ENCODE assay signal across 9 cellular contexts in genomic region chr2:96261328-96262003, GRCh38. TPM values are rescaled to one million over a fixed set of nuclear protein-coding genes. Genes with fewer than 3 reads are reported as not detected.
A peak's percentile ranks its signal among the peaks of the same experiment; 100 is the strongest.
DNase-seq lines count a peak whose midpoint lies in the region; ATAC-seq and TF ChIP-seq lines count a peak whose summit lies in the region.
"Had no signal": no experiment of that assay in that cellular context is flagged by ENCODE, and none has a peak within 500 bp of the region (broad histone marks: within the 10 kb centered on the region; RNA-seq: fewer than 3 reads in every experiment).

No MANE protein-coding gene starts in this region.

- H3K27me3 ChIP-seq in dorsolateral prefrontal cortex, result no peaks in the 10 kb centered on the region
- no peaks in the 10 kb centered on the region for H3K27me3 ChIP-seq in osteoblast (ENCODE audit: insufficient read depth, low read length)

- no peak overlapping the region for H2AFZ ChIP-seq in osteoblast (ENCODE audit: low read length)

- H3K27ac Mint-ChIP-seq in HFFc6, result peak overlapping the region; percentile 77

- H3K36me3 ChIP-seq in osteoblast (ENCODE audit: insufficient read depth, low read length), result peaks cover 28% of the 10 kb centered on the region

- H3K4me3 ChIP-seq in dorsolateral prefrontal cortex, result no peak overlapping the region
- no peak overlapping the region for H3K4me3 ChIP-seq in osteoblast (ENCODE audit: insufficient read depth, low read length)

- H3K9me3 Mint-ChIP-seq in HFFc6, result no peaks in the 10 kb centered on the region

- H3K9me3 ChIP-seq in osteoblast (ENCODE audit: low read depth, low read length), result no peaks in the 10 kb centered on the region

- peaks cover 60% of the 10 kb centered on the region for H3K4me1 ChIP-seq in osteoblast (ENCODE audit: insufficient read depth, low read length)

- DNase-seq in HFFc6, result no peak
- no peak for DNase-seq in dorsolateral prefrontal cortex
- DNase-seq in osteoblast (ENCODE audit: insufficient read length, low spot score, missing footprints), result no peak
- no peak for DNase-seq in effector CD4-positive, alpha-beta T cell
- no peak for DNase-seq in sciatic nerve (ENCODE audit: low spot score)

- peaks cover 69% of the 10 kb centered on the region for H3K4me1 Mint-ChIP-seq in HFFc6 (ENCODE audit: low read depth)

- no peak overlapping the region for H3K4me3 Mint-ChIP-seq in HFFc6

- H4K20me1 ChIP-seq in osteoblast (ENCODE audit: insufficient read depth, low read length), result peaks cover 47% of the 10 kb centered on the region

- H3K27ac ChIP-seq in 22Rv1 (peak overlapping the region; percentile 89), dorsolateral prefrontal cortex (peak overlapping the region in 44 of 59 donors; percentile 1 to 86 (median 74)), osteoblast (ENCODE audit: low read depth, low read length) (peak overlapping the region; percentile 76)

- TF ChIP-seq CTCF in 22Rv1 (IDR thresholded peaks at IDR 0.05), result no peak
- TF ChIP-seq CTCF in HFFc6 (IDR thresholded peaks at IDR 0.05), result no peak
- TF ChIP-seq CTCF in dorsolateral prefrontal cortex (IDR thresholded peaks at IDR 0.05 in 54 of 56, conservative IDR thresholded peaks at IDR 0.05 in 2 of 56; ENCODE audit: low read depth in 1 of 56, partially characterized antibody in 56 of 56), result no peak
- no peak for TF ChIP-seq CTCF in osteoblast (IDR thresholded peaks at IDR 0.05; ENCODE audit: extremely low read depth, low read depth, low read length)

- intact Hi-C loops in dorsolateral prefrontal cortex (cut with DNase I) (loop anchor here (5.0 to 10.0 kb wide), 3 partner anchors 117 to 247 kb away; partner anchors contain the start of gene DUSP2 (in 1 of the 2)), sciatic nerve (cut with DNase I) (no loop called here)

- no peak overlapping the region for H3K4me2 ChIP-seq in osteoblast (ENCODE audit: insufficient read depth, low read length)

- peaks cover 10% of the 10 kb centered on the region for H3K36me3 Mint-ChIP-seq in HFFc6 (ENCODE audit: low read depth)

- ATAC-seq in HG03175 (IDR thresholded peaks at IDR 0.05; ENCODE audit: unreplicated experiment) (no peak), GM21390 (IDR thresholded peaks at IDR 0.05; ENCODE audit: unreplicated experiment) (no peak), sciatic nerve (no peak)

- H3K27me3 Mint-ChIP-seq in HFFc6 (ENCODE audit: insufficient read depth), result peaks cover 3% of the 10 kb centered on the region
- H3K27me3 Mint-ChIP-seq: activated naive CD8-positive, alpha-beta T cell had no signal

- H3K79me2 ChIP-seq in osteoblast (ENCODE audit: insufficient read depth, low read length), result peaks cover 97% of the 10 kb centered on the region

RNA-seq across cellular contexts. Expression of gene TMEM127, which starts 4.3 kb away (rescaled TPM):
- total RNA-seq in HFFc6 (2021; fragmentation: NEBNext Ultra II Directional; extraction: Animal tissue kit (Norgen Biotek cat#: 25700)), result 10 to 100 TPM; 57.6 to 84.6 (median 71.1) TPM
- total RNA-seq in dorsolateral prefrontal cortex (10 to 100 TPM; 33.5 to 77.9 (median 59.2) TPM), osteoblast (55.0 and 56.0 TPM in 2 replicates), sciatic nerve (33.5 TPM)

RNA-seq across cellular contexts. Expression of gene CIAO1, which starts 4.6 kb away (rescaled TPM):
- total RNA-seq in HFFc6 (2021; fragmentation: NEBNext Ultra II Directional; extraction: Animal tissue kit (Norgen Biotek cat#: 25700)), result 10 to 100 TPM; 54.9 to 71.4 (median 60.4) TPM
- total RNA-seq in dorsolateral prefrontal cortex (100 to 1,000 TPM in 47 of 120 experiments, 10 to 100 TPM in 73; 71.3 to 116 (median 96.1) TPM), osteoblast (111 and 126 TPM in 2 replicates), sciatic nerve (62.7 TPM)

RNA-seq across cellular contexts. Expression of gene SNRNP200, which starts 43.9 kb away (rescaled TPM):
- 100 to 1,000 TPM in 2 of 6 experiments, 10 to 100 TPM in 4; 88.0 to 106 (median 93.3) TPM for total RNA-seq in HFFc6 (2021; fragmentation: NEBNext Ultra II Directional; extraction: Animal tissue kit (Norgen Biotek cat#: 25700))
- total RNA-seq in dorsolateral prefrontal cortex (100 to 1,000 TPM in 18 of 120 experiments, 10 to 100 TPM in 102; 76.1 to 117 (median 91.0) TPM), osteoblast (42.7 and 44.2 TPM in 2 replicates), sciatic nerve (89.0 TPM)

RNA-seq across cellular contexts. Expression of gene STARD7, which starts 52.8 kb away (rescaled TPM):
- 100 to 1,000 TPM; 167 to 195 (median 180) TPM for total RNA-seq in HFFc6 (2021; fragmentation: NEBNext Ultra II Directional; extraction: Animal tissue kit (Norgen Biotek cat#: 25700))
- total RNA-seq in dorsolateral prefrontal cortex, result 100 to 1,000 TPM; 105 to 205 (median 135) TPM
- 139 and 163 TPM in 2 replicates for total RNA-seq in osteoblast
- 72.5 TPM for total RNA-seq in sciatic nerve
